In the genomic region with DNA sequence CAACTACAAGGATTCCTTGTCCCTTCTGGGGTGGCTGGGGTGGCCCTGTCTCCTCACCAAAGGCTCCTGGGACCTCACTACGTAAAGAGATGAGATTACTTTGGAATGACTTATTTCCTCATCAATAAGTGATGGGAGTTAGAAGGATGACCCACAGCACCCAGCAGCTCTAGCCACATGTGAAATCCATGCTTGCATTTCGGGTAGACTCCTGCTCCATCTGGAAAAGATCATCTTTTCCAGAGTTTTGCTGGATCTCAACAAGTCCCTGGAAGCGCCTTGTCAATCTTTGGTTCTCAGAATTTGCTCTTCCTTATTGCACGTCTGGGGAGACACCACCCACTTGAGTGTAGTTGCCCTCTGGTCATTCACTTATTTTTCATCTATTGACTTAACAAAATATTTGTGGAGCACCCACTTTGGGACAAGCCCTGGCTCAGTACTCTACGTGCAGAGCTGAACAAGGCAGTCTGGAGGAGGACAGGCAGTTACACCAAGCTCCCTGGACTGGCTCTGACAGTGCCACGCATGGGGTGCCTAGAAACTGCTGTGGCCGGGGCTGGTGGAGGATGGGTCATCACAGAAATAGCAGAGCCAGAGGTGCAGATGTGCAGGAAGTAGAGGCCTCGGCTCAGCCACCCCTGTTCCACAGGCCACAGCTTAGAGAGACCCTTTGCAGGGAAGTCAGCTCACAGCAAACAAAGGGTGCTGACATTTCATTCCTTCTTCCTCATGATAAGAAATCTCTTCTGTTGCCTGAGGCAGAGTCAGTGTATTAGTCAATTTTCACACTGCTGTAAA, we compare ENCODE assay signal across 8 cellular contexts.
DNase-seq lines count a peak whose midpoint lies in the region; ATAC-seq and TF ChIP-seq lines count a peak whose summit lies in the region.

No MANE protein-coding gene starts in this region.

- intact Hi-C loops in testis (cut with DNase I; ENCODE audit: low total_unique reads) = no loop called here

- WGBS in testis, 2 donors = 88% methylated on average over 8 of the region's 8 CpGs

- peaks cover 0 to 4% of the 10 kb centered on the region in 2 donors for H3K9me3 Mint-ChIP-seq in activated naive CD4-positive, alpha-beta T cell treated with anti-CD3 and anti-CD28 coated beads, Interleukin-2, amount 50 U/mL, for 72 hours

- no peak for TF ChIP-seq POLR2A in testis (IDR thresholded peaks at IDR 0.05)

- no peak overlapping the region for H3K27ac Mint-ChIP-seq in activated naive CD4-positive, alpha-beta T cell treated with anti-CD3 and anti-CD28 coated beads, Interleukin-2, amount 50 U/mL, for 72 hours

- TF ChIP-seq CTCF in testis (IDR thresholded peaks at IDR 0.05) = no peak

- H3K4me3 ChIP-seq in skeletal muscle satellite cell (ENCODE audit: low read length) (no peak overlapping the region), testis (no peak overlapping the region)

- peaks cover 9% of the 10 kb centered on the region for H3K36me3 ChIP-seq in skeletal muscle satellite cell (ENCODE audit: insufficient read depth, low read length)
- no peaks in the 10 kb centered on the region for H3K36me3 ChIP-seq in testis (ENCODE audit: low read depth, missing control alignments)

- H3K36me3 Mint-ChIP-seq in activated naive CD4-positive, alpha-beta T cell treated with anti-CD3 and anti-CD28 coated beads, Interleukin-2, amount 50 U/mL, for 72 hours = no peaks in the 10 kb centered on the region

- H3K9me3 ChIP-seq in skeletal muscle satellite cell (replicated peaks; ENCODE audit: low read length) = no peaks in the 10 kb centered on the region
- H3K9me3 ChIP-seq in testis = no peaks in the 10 kb centered on the region

- DNase-seq in KG1 (lab: John Stamatoyannopoulos, UW) (peak; percentile 57), dedifferentiated amniotic fluid mesenchymal stem cell (ENCODE audit: extremely low spot score) (peak; percentile 62), SK-N-DZ (ENCODE audit: low spot score) (no peak), testis (no peak)
- no peak for DNase-seq in central memory CD4-positive, alpha-beta T cell
- no peak for DNase-seq in activated naive CD4-positive, alpha-beta T cell treated with anti-CD3 and anti-CD28 coated beads, Interleukin-2, amount 50 U/mL, for 72 hours (ENCODE audit: low spot score in 2 of 2)

- no peak overlapping the region for H3K9ac ChIP-seq in skeletal muscle satellite cell (ENCODE audit: low read depth, low read length)

- H3K27me3 ChIP-seq in skeletal muscle satellite cell (ENCODE audit: control insufficient read depth, insufficient read depth, low read length) (no peaks in the 10 kb centered on the region), testis (no peaks in the 10 kb centered on the region)

- H3K27ac ChIP-seq in testis = no peak overlapping the region

- ATAC-seq in GM19351 (IDR thresholded peaks at IDR 0.05; ENCODE audit: unreplicated experiment) = peak; percentile 83
- no peak for ATAC-seq in activated naive CD4-positive, alpha-beta T cell treated with anti-CD3 and anti-CD28 coated beads, Interleukin-2, amount 50 U/mL, for 72 hours

- peak overlapping the region; percentile 12 for H3K4me2 ChIP-seq in skeletal muscle satellite cell (ENCODE audit: low read length)

- H3K4me1 ChIP-seq in skeletal muscle satellite cell (ENCODE audit: control insufficient read depth, insufficient read depth, low read length) (peaks cover 39% of the 10 kb centered on the region), testis (no peaks in the 10 kb centered on the region)

Comparison
In these comparisons a context has a peak if more than half of its experiments do, and no peak if none do; other contexts are left out.
1. DNase-seq: peak in KG1 (single experiment) and dedifferentiated amniotic fluid mesenchymal stem cell (single experiment); none in central memory CD4-positive, alpha-beta T cell (single experiment), activated naive CD4-positive, alpha-beta T cell treated with anti-CD3 and anti-CD28 coated beads, Interleukin-2, amount 50 U/mL, for 72 hours (0 of 2), SK-N-DZ (single experiment) and testis (single experiment).